Comparison of ENCODE assay signal across 9 cellular contexts in genomic region chr11:65298131-65298535, GRCh38. TPM values are rescaled to one million over a fixed set of nuclear protein-coding genes. Genes with fewer than 3 reads are reported as not detected.
A peak's percentile ranks its signal among the peaks of the same experiment; 100 is the strongest.
DNase-seq lines count a peak whose midpoint lies in the region; ATAC-seq and TF ChIP-seq lines count a peak whose summit lies in the region.
"Had no signal": no experiment of that assay in that cellular context is flagged by ENCODE, and none has a peak within 500 bp of the region (broad histone marks: within the 10 kb centered on the region; RNA-seq: fewer than 3 reads in every experiment).

No MANE protein-coding gene starts in this region.

- H3K27me3 ChIP-seq in ectodermal cell (ENCODE audit: control insufficient read depth, insufficient read depth, low read length, poor library complexity, severe bottlenecking) (no peaks in the 10 kb centered on the region), sigmoid colon (no peaks in the 10 kb centered on the region)

- 94 to 96% methylated on average over 8 of the region's 8 CpGs for WGBS in ectodermal cell, 2 experiments
- 74 to 82% methylated on average over 8 of the region's 8 CpGs for WGBS in sigmoid colon, 2 donors

- DNase-seq in HCEC 1CT (peak; percentile 76), left lobe of liver (ENCODE audit: low spot score) (peak; percentile 93), sigmoid colon (peak; percentile 98), NCI-H2107 (lab: John Stamatoyannopoulos, UW) (no peak), DMS53 (lab: John Stamatoyannopoulos, UW) (no peak), NCI-H2196 treated with DMSO at 0.1 percent for 48 hours (lab: John Stamatoyannopoulos, UW; ENCODE audit: unreplicated experiment) (no peak)
- DNase-seq: natural killer cell had no signal

- TF ChIP-seq POLR2A in sigmoid colon (IDR thresholded peaks at IDR 0.05), result no peak

- intact Hi-C loops in sigmoid colon (cut with DNase I), result loop anchor here (10.0 kb wide), 1 partner anchor 207 kb away; no protein-coding TSS in a partner anchor

- ATAC-seq in left lobe of liver (peak; percentile 95), HG03135 (IDR thresholded peaks at IDR 0.05; ENCODE audit: unreplicated experiment) (no peak)
- ATAC-seq: natural killer cell had no signal

- H3K4me1 ChIP-seq in ectodermal cell (ENCODE audit: control insufficient read depth, insufficient read depth, low read length) (peaks cover 27% of the 10 kb centered on the region), sigmoid colon (peaks cover 0 to 98% (median 97%) of the 10 kb centered on the region in 4 donors)

- no peak for TF ChIP-seq CTCF in sigmoid colon (IDR thresholded peaks at IDR 0.05)

- H3K9me3 ChIP-seq in ectodermal cell (ENCODE audit: control insufficient read depth, low read length), result no peaks in the 10 kb centered on the region
- no peaks in the 10 kb centered on the region for H3K9me3 ChIP-seq in sigmoid colon

- peak in 2 of 4 donors; percentile 40 to 65 for TF ChIP-seq EP300 in sigmoid colon (IDR thresholded peaks at IDR 0.05)

- H3K36me3 ChIP-seq in ectodermal cell (ENCODE audit: control insufficient read depth, insufficient read depth, low read length) (peaks cover 44% of the 10 kb centered on the region), sigmoid colon (no peaks in the 10 kb centered on the region)

- H3K27ac ChIP-seq in ectodermal cell (ENCODE audit: insufficient read depth, low read depth, low read length, poor library complexity, severe bottlenecking), result peak overlapping the region; percentile 60
- peak overlapping the region; percentile 89 to 95 (median 94) for H3K27ac ChIP-seq in sigmoid colon

- H3K4me3 ChIP-seq in ectodermal cell (ENCODE audit: insufficient read depth, low read depth, low read length), result no peak overlapping the region
- H3K4me3 ChIP-seq in sigmoid colon, result peak overlapping the region in 2 of 4 donors; percentile 6 to 32

RNA-seq across cellular contexts. Expression of gene CDC42EP2, which starts 16.5 kb away (rescaled TPM):
- polyA plus RNA-seq in ectodermal cell (2013, experiment 1 of 4), result 2.3 TPM
- polyA plus RNA-seq in ectodermal cell (2013, experiment 2 of 4), result 1.4 TPM
- 2.6 TPM for polyA plus RNA-seq in ectodermal cell (2013, experiment 3 of 4)
- polyA plus RNA-seq in ectodermal cell (2013, experiment 4 of 4), result 2.1 TPM
- total RNA-seq in left lobe of liver (3.5 TPM), sigmoid colon (10 to 100 TPM; 11.0 to 29.1 (median 16.5) TPM)
- polyA plus RNA-seq in sigmoid colon, result 10 to 100 TPM in 2 of 3 donors, 1 to 10 TPM in 1; 8.8 to 15.0 (median 11.4) TPM

RNA-seq across cellular contexts. Expression of gene DPF2, which starts 35.5 kb away (rescaled TPM):
- polyA plus RNA-seq in ectodermal cell (2013, experiment 1 of 4), result 90.5 TPM
- polyA plus RNA-seq in ectodermal cell (2013, experiment 2 of 4), result 86.5 TPM
- 85.7 TPM for polyA plus RNA-seq in ectodermal cell (2013, experiment 3 of 4)
- 94.8 TPM for polyA plus RNA-seq in ectodermal cell (2013, experiment 4 of 4)
- total RNA-seq in left lobe of liver (18.7 TPM), sigmoid colon (10 to 100 TPM; 28.5 to 51.2 (median 40.5) TPM)
- polyA plus RNA-seq in sigmoid colon, result 10 to 100 TPM; 13.8 to 25.4 (median 14.1) TPM

RNA-seq across cellular contexts. Expression of gene POLA2, which starts 36.4 kb away (rescaled TPM):
- polyA plus RNA-seq in ectodermal cell (2013, experiment 1 of 4), result 57.7 TPM
- polyA plus RNA-seq in ectodermal cell (2013, experiment 2 of 4), result 47.1 TPM
- polyA plus RNA-seq in ectodermal cell (2013, experiment 3 of 4), result 38.8 TPM
- 39.2 TPM for polyA plus RNA-seq in ectodermal cell (2013, experiment 4 of 4)
- 3.3 TPM for total RNA-seq in left lobe of liver
- total RNA-seq in sigmoid colon, result 1 to 10 TPM; 3.6 to 8.8 (median 4.8) TPM
- 10 to 100 TPM in 1 of 3 donors, 1 to 10 TPM in 2; 4.6 to 13.4 (median 5.4) TPM for polyA plus RNA-seq in sigmoid colon

RNA-seq across cellular contexts. Expression of gene TIGD3, which starts 56.4 kb away (rescaled TPM):
- polyA plus RNA-seq in ectodermal cell (2013, experiment 1 of 4), result 1.2 TPM
- polyA plus RNA-seq in ectodermal cell (2013, experiment 2 of 4), result 1.8 TPM
- 1.7 TPM for polyA plus RNA-seq in ectodermal cell (2013, experiment 3 of 4)
- polyA plus RNA-seq in ectodermal cell (2013, experiment 4 of 4), result 1.1 TPM
- total RNA-seq in left lobe of liver (0.43 TPM), sigmoid colon (under 1 TPM in 3 of 4 donors, not detected in 1; 0.14 to 0.36 (median 0.33) TPM)
- polyA plus RNA-seq in sigmoid colon, result under 1 TPM in 2 of 3 donors, not detected in 1; 0.69 to 0.96 TPM

Comparison
In these comparisons a context has a peak if more than half of its experiments do, and no peak if none do; other contexts are left out.
1. DNase-seq: peak in HCEC 1CT (single experiment), left lobe of liver (single experiment) and sigmoid colon (single experiment); none in NCI-H2107 (single experiment), DMS53 (single experiment) and NCI-H2196 treated with DMSO at 0.1 percent for 48 hours (single experiment).